ENCODE assay signal across 22 cellular contexts in the genomic region with DNA sequence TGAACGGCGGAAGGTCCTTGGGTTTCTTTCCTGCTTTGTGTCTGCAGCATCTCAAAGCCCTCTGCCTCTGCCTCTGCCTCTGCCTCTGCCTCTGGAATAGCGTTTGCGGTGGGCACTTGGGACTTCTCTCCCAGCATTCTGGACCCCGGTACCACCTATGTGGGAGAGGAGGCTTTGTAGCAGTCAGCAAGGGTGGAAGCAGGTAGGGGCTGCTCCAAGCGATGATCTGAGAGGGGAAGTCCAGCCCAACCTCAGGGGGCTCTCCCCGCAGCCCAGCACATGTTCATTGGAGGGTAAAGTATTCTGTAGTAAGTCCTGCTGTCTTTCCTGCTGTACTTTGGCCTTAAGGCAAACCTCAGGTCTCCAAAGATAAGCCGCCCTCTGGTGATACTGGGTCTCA.
"Had no signal": no experiment of that assay in that cellular context is flagged by ENCODE, and none has a peak within 500 bp of the region (broad histone marks: within the 10 kb centered on the region; RNA-seq: fewer than 3 reads in every experiment).

No MANE protein-coding gene starts in this region.

- ATAC-seq: activated CD8-positive, alpha-beta memory T cell treated with anti-CD3 and anti-CD28 coated beads, Interleukin-2, amount 10 ng/mL, durations not matched to agents 7 days and 5 days; T-helper 17 cell had no signal

- DNase-seq: activated B cell treated with CpG ODN at 0.5 μM for 24 hours; activated CD4-positive, alpha-beta T cell treated with anti-CD3 and anti-CD28 coated beads for 1 hour; activated CD4-positive, alpha-beta T cell treated with anti-CD3 and anti-CD28 coated beads, Interleukin-2, amount 10 ng/mL, durations not matched to agents 24 days and 14 days; activated CD4-positive, alpha-beta T cell treated with anti-CD3 and anti-CD28 coated beads, Interleukin-2, amount 50 U/mL, for 48 hours; activated CD8-positive, alpha-beta memory T cell treated with anti-CD3 and anti-CD28 coated beads, Interleukin-2, amount 10 ng/mL, durations not matched to agents 7 days and 5 days; activated effector memory CD4-positive, alpha-beta T cell treated with Interleukin-2 at 50 U/mL for 16 hours; activated naive CD4-positive, alpha-beta T cell; activated T-cell treated with anti-CD3 and anti-CD28 coated beads, Interleukin-2, amount 50 U/mL, for 24 hours; aorta; Karpas-422; MM.1S; NCI-H1105 treated with DMSO at 0.1 percent for 48 hours; NCI-H1436 treated with DMSO at 0.1 percent for 48 hours; NCI-H1930; NCI-H2171; NCI-H226; NCI-H526 treated with DMSO at 0.1 percent for 48 hours; NCI-H82; Peyer's patch; SHP77; T-helper 17 cell; T-helper 9 cell had no signal
